35 cellular contexts compared by ENCODE assay signal in the genomic region with DNA sequence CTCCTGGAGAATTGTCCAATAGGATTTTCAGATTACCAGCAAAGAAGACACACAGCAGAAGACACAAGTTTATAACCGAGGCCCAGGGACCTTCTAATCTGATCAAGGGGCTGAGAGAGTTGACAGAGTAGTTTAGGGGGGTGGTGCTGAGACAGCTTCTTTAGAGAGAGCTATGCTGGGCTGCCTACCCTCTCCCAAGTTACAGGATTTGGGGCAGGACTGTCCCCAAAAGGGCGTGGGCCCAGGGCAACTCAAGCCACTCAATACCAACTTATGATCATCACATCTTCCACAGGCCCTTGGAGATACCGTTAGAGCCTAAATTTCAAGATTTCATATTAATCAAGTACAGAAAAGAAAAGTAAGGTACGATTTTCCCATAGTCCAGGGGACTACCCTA. TPM values are rescaled to one million over a fixed set of nuclear protein-coding genes. Genes with fewer than 3 reads are reported as not detected.
DNase-seq lines count a peak whose midpoint lies in the region; ATAC-seq and TF ChIP-seq lines count a peak whose summit lies in the region.
"Had no signal": no experiment of that assay in that cellular context is flagged by ENCODE, and none has a peak within 500 bp of the region (broad histone marks: within the 10 kb centered on the region; RNA-seq: fewer than 3 reads in every experiment).

No MANE protein-coding gene starts in this region.

- H3K4me1 ChIP-seq in right atrium auricular region (no peaks in the 10 kb centered on the region), lower lobe of right lung (no peaks in the 10 kb centered on the region)
- H3K4me1 ChIP-seq: A549; BE2C; BLaER1; BLaER1 treated with 17β-estradiol and CSF1 and Interleukin-3, amounts not matched to agents 10 nM and 100 nM; Caco-2 had no signal

- H3K27me3 Mint-ChIP-seq in osteocyte (ENCODE audit: unreplicated experiment) = peaks cover 4% of the 10 kb centered on the region
- H3K27me3 Mint-ChIP-seq: CD4-positive, alpha-beta T cell had no signal

- H3K9me3 ChIP-seq in right atrium auricular region = no peaks in the 10 kb centered on the region
- no peaks in the 10 kb centered on the region for H3K9me3 ChIP-seq in lower lobe of right lung
- H3K9me3 ChIP-seq: A549, BE2C, BLaER1, Caco-2 had no signal

- no peaks in the 10 kb centered on the region for H3K4me1 Mint-ChIP-seq in osteocyte (ENCODE audit: unreplicated experiment)
- H3K4me1 Mint-ChIP-seq: B cell; CD4-positive, alpha-beta memory T cell; CD4-positive, CD25-positive, alpha-beta regulatory T cell; CD8-positive, alpha-beta memory T cell had no signal

- no peaks in the 10 kb centered on the region for H3K9me3 Mint-ChIP-seq in osteocyte (ENCODE audit: unreplicated experiment)
- H3K9me3 Mint-ChIP-seq: CD4-positive, alpha-beta memory T cell; CD4-positive, alpha-beta T cell; CD4-positive, CD25-positive, alpha-beta regulatory T cell; CD8-positive, alpha-beta memory T cell; CD8-positive, alpha-beta T cell had no signal

- H3K4me3 Mint-ChIP-seq in osteocyte (ENCODE audit: unreplicated experiment) = no peak overlapping the region
- H3K4me3 Mint-ChIP-seq: B cell; CD14-positive monocyte; CD4-positive, alpha-beta memory T cell; CD4-positive, alpha-beta T cell; CD4-positive, CD25-positive, alpha-beta regulatory T cell; CD8-positive, alpha-beta memory T cell; CD8-positive, alpha-beta T cell had no signal

- ATAC-seq in Right ventricle myocardium superior (ENCODE audit: poor library complexity) (no peak), sciatic nerve (no peak), lower lobe of right lung (no peak)
- ATAC-seq: A549; CD8-positive, alpha-beta T cell had no signal

- H3K36me3 Mint-ChIP-seq in osteocyte (ENCODE audit: unreplicated experiment) = no peaks in the 10 kb centered on the region
- H3K36me3 Mint-ChIP-seq: CD14-positive monocyte; CD4-positive, alpha-beta memory T cell; CD4-positive, CD25-positive, alpha-beta regulatory T cell; CD8-positive, alpha-beta memory T cell; CD8-positive, alpha-beta T cell had no signal

- H3K27ac Mint-ChIP-seq in osteocyte (ENCODE audit: unreplicated experiment) = no peak overlapping the region
- H3K27ac Mint-ChIP-seq: B cell; CD4-positive, alpha-beta memory T cell; CD4-positive, alpha-beta T cell; CD4-positive, CD25-positive, alpha-beta regulatory T cell; CD8-positive, alpha-beta memory T cell; CD8-positive, alpha-beta T cell had no signal

- no peaks in the 10 kb centered on the region for H3K27me3 ChIP-seq in right atrium auricular region
- no peaks in the 10 kb centered on the region for H3K27me3 ChIP-seq in lower lobe of right lung (ENCODE audit: low read depth)
- H3K27me3 ChIP-seq: BE2C; BLaER1; BLaER1 treated with 17β-estradiol and CSF1 and Interleukin-3, amounts not matched to agents 10 nM and 100 nM had no signal

- H3K27ac ChIP-seq in right atrium auricular region = no peak overlapping the region
- H3K27ac ChIP-seq in lower lobe of right lung = no peak overlapping the region
- H3K27ac ChIP-seq: 22Rv1; A549; BLaER1; BLaER1 treated with 17β-estradiol and CSF1 and Interleukin-3, amounts not matched to agents 10 nM and 100 nM; C4-2B had no signal

- H3K36me3 ChIP-seq in right atrium auricular region (no peaks in the 10 kb centered on the region), lower lobe of right lung (no peaks in the 10 kb centered on the region)
- H3K36me3 ChIP-seq: BE2C; BLaER1; BLaER1 treated with 17β-estradiol and CSF1 and Interleukin-3, amounts not matched to agents 10 nM and 100 nM had no signal

- H3K4me3 ChIP-seq in right atrium auricular region = no peak overlapping the region
- no peak overlapping the region for H3K4me3 ChIP-seq in lower lobe of right lung
- H3K4me3 ChIP-seq: A549; BLaER1; BLaER1 treated with 17β-estradiol and CSF1 and Interleukin-3, amounts not matched to agents 10 nM and 100 nM had no signal

- peak; percentile 40 for DNase-seq in right atrium auricular region (ENCODE audit: low spot score)
- no peak for DNase-seq in Right ventricle myocardium superior
- DNase-seq in mesenteric fat pad (ENCODE audit: low spot score) = peak; percentile 53
- DNase-seq in osteocyte (ENCODE audit: extremely low spot score, unreplicated experiment) = peak; percentile 70
- DNase-seq in sciatic nerve (ENCODE audit: low spot score) = peak; percentile 17
- DNase-seq in activated CD4-positive, CD25-positive, alpha-beta regulatory T cell (lab: John Stamatoyannopoulos, UW) = no peak
- DNase-seq in lower lobe of right lung = no peak
- no peak for DNase-seq in medulla oblongata (ENCODE audit: extremely low spot score)
- DNase-seq: 8988T; ACHN; AML-193; BE2C; C1 segment of cervical spinal cord; Caco-2; Calu3; CD4-positive, alpha-beta memory T cell; CD4-positive, alpha-beta T cell; CD4-positive, CD25-positive, alpha-beta regulatory T cell; CD8-positive, alpha-beta memory T cell; COR-L47; DMS 273 treated with DMSO at 0.1 percent for 48 hours; DMS153; DMS53; DMS79; DMS79 treated with DMSO at 0.1 percent for 48 hours; DND-41; EL had no signal

- TF ChIP-seq CTCF in right atrium auricular region (IDR thresholded peaks at IDR 0.05) (no peak), osteocyte (IDR thresholded peaks at IDR 0.05) (no peak), lower lobe of right lung (IDR thresholded peaks at IDR 0.05) (no peak)

- intact Hi-C loops in Right ventricle myocardium superior (cut with DNase I) (loop anchor here (10.0 kb wide), 1 partner anchor 148 kb away; no protein-coding TSS in a partner anchor), sciatic nerve (cut with DNase I) (no loop called here), lower lobe of right lung (cut with DNase I) (no loop called here)

RNA-seq across cellular contexts. Expression of a gene that starts 43.0 kb away (rescaled TPM):
- total RNA-seq in right atrium auricular region (100 to 1,000 TPM; 149 to 194 TPM), Right ventricle myocardium superior (1,310 TPM), mesenteric fat pad (177 TPM), osteocyte (133 and 141 TPM in 2 replicates), sciatic nerve (105 TPM), lower lobe of right lung (119 TPM)

Comparison
In these comparisons a context has a peak if more than half of its experiments do, and no peak if none do; other contexts are left out.
1. DNase-seq: peak in right atrium auricular region (single experiment), mesenteric fat pad (single experiment), osteocyte (single experiment) and sciatic nerve (single experiment); none in Right ventricle myocardium superior (single experiment), activated CD4-positive, CD25-positive, alpha-beta regulatory T cell (0 of 4), lower lobe of right lung (single experiment) and medulla oblongata (single experiment).